In genomic region chr7:129054438-129055293, GRCh38 we compare ENCODE assay signal across 8 cellular contexts. TPM values are rescaled to one million over a fixed set of nuclear protein-coding genes. Genes with fewer than 3 reads are reported as not detected.
DNase-seq lines count a peak whose midpoint lies in the region; ATAC-seq and TF ChIP-seq lines count a peak whose summit lies in the region.

TSS of gene TNPO3 (minus strand) at chr7:129055111. CDS start at chr7:129054770, 341 bp downstream.

- peak; percentile 95 for DNase-seq in G401 (ENCODE audit: low spot score)
- peak; percentile 96 for DNase-seq in H9
- peak; percentile 96 for DNase-seq in MM.1S
- DNase-seq in SIG-M5 (lab: John Stamatoyannopoulos, UW) = peak; percentile 72
- peak; percentile 89 for DNase-seq in activated gamma-delta T cell treated with Interleukin-2 at 50 U/mL for 16 hours
- peak; percentile 84 to 91 for DNase-seq in foreskin keratinocyte
- DNase-seq in neural progenitor cell (ENCODE audit: low spot score) = peak; percentile 95
- peak; percentile 82 for DNase-seq in stromal cell of bone marrow (ENCODE audit: low read depth)

- H3K9me3 ChIP-seq in H9 (ENCODE audit: control insufficient read depth, low read depth, low read length) (no peaks in the 10 kb centered on the region), MM.1S (replicated peaks; ENCODE audit: insufficient read depth, low read length) (no peaks in the 10 kb centered on the region), neural progenitor cell (ENCODE audit: low read depth) (no peaks in the 10 kb centered on the region)

- H3K4me1 ChIP-seq in H9 (ENCODE audit: insufficient read depth, low read length) = no peaks in the 10 kb centered on the region; the same call in 1 of the 2 replicates
- peaks cover 11% of the 10 kb centered on the region for H3K4me1 ChIP-seq in MM.1S (ENCODE audit: low read length)
- peaks cover 11% of the 10 kb centered on the region for H3K4me1 ChIP-seq in foreskin keratinocyte
- H3K4me1 ChIP-seq in neural progenitor cell = peaks cover 23% of the 10 kb centered on the region

- H3T11ph ChIP-seq in H9 (ENCODE audit: low read length) = no peak within 1 kb of the TSS

- no peaks in the 10 kb centered on the region for H3K9me2 ChIP-seq in MM.1S (replicated peaks; ENCODE audit: insufficient read depth, low read length)

- H3K23me2 ChIP-seq in H9 (ENCODE audit: insufficient read length, low read depth, low read length, poor library complexity, severe bottlenecking) = no peaks in the 10 kb centered on the region

- no peaks in the 10 kb centered on the region for H4K20me1 ChIP-seq in H9 (ENCODE audit: control insufficient read depth, insufficient read depth, insufficient read length)
- H4K20me1 ChIP-seq in MM.1S (ENCODE audit: insufficient read depth, low read length) = 0 out of 2 replicates have a peak, but pooled peaks cover 5% of the 10 kb centered on the region
- peaks cover 33% of the 10 kb centered on the region for H4K20me1 ChIP-seq in neural progenitor cell (ENCODE audit: low read depth)

- H4K91ac ChIP-seq in H9 (ENCODE audit: insufficient read length, low read depth, low read length) = no peak within 1 kb of the TSS

- H2AFZ ChIP-seq in H9 (ENCODE audit: low read length) (peak within 1 kb of the TSS; percentile 82), MM.1S (ENCODE audit: low read length) (peak within 1 kb of the TSS; percentile 85), neural progenitor cell (replicated peaks) (peak within 1 kb of the TSS; percentile 93)

- peak within 1 kb of the TSS; percentile 91 to 98 for H3K4me3 Mint-ChIP-seq in H9
- H3K4me3 Mint-ChIP-seq in neural progenitor cell = peak within 1 kb of the TSS; percentile 97

- peak within 1 kb of the TSS; percentile 90 for H3K14ac ChIP-seq in H9 (ENCODE audit: insufficient read depth, low read length)

- H3K27me3 Mint-ChIP-seq in H9 (ENCODE audit: low read depth) = peaks cover 5% of the 10 kb centered on the region; the same call in 1 of the 2 replicates
- peaks cover 9% of the 10 kb centered on the region for H3K27me3 Mint-ChIP-seq in neural progenitor cell (ENCODE audit: insufficient read depth, low read depth)

- H3K4me2 ChIP-seq in H9 (ENCODE audit: insufficient read depth, insufficient read length, low read length) = peak within 1 kb of the TSS; percentile 95
- H3K4me2 ChIP-seq in MM.1S (ENCODE audit: low read depth, low read length) = peak within 1 kb of the TSS; percentile 59
- peak within 1 kb of the TSS; percentile 95 for H3K4me2 ChIP-seq in neural progenitor cell

- H2BK5ac ChIP-seq in H9 (ENCODE audit: insufficient read length, low read length) = no peak within 1 kb of the TSS

- H3K4ac ChIP-seq in H9 (ENCODE audit: low read depth, low read length) = no peak within 1 kb of the TSS

- H2AK5ac ChIP-seq in H9 (ENCODE audit: insufficient read length, low read length) = no peak within 1 kb of the TSS

- no peak within 1 kb of the TSS for H2BK12ac ChIP-seq in H9 (ENCODE audit: insufficient read length, low read depth, low read length)

- H3K27ac ChIP-seq in H9 (ENCODE audit: insufficient read length, low read depth, low read length) (peak within 1 kb of the TSS; percentile 72), MM.1S (ENCODE audit: low read length) (peak within 1 kb of the TSS; percentile 90), foreskin keratinocyte (peak within 1 kb of the TSS; percentile 92), neural progenitor cell (peak within 1 kb of the TSS; percentile 98)

- peaks cover 3% of the 10 kb centered on the region for H3K79me1 ChIP-seq in H9 (ENCODE audit: insufficient read depth, low read depth, low read length, poor library complexity, severe bottlenecking)

- H3K9me3 Mint-ChIP-seq in H9 (peaks cover 0 to 2% of the 10 kb centered on the region in 2 experiments; a peak in 1 of 5 replicates), neural progenitor cell (no peaks in the 10 kb centered on the region)

- H3K79me2 ChIP-seq in H9 (ENCODE audit: insufficient read depth, low read length) (peaks cover 26% of the 10 kb centered on the region; the same call in 1 of the 2 replicates), MM.1S (ENCODE audit: low read length) (peaks cover 52% of the 10 kb centered on the region), neural progenitor cell (ENCODE audit: low read depth) (peaks cover 53% of the 10 kb centered on the region)

- peak within 1 kb of the TSS; percentile 88 for H3K18ac ChIP-seq in H9 (ENCODE audit: insufficient read length, low read depth, low read length)

- H3K9ac ChIP-seq in H9 (ENCODE audit: extremely low read depth, insufficient read length, low read length) (peak within 1 kb of the TSS; percentile 95), MM.1S (ENCODE audit: low read length) (peak within 1 kb of the TSS; percentile 89), neural progenitor cell (peak within 1 kb of the TSS; percentile 78)

- no peak within 1 kb of the TSS for H2BK120ac ChIP-seq in H9 (ENCODE audit: low read depth, low read length, poor library complexity, severe bottlenecking)

- H3K27ac Mint-ChIP-seq in H9 = peak within 1 kb of the TSS; percentile 100
- H3K27ac Mint-ChIP-seq in neural progenitor cell = peak within 1 kb of the TSS; percentile 100

- no peak within 1 kb of the TSS for H3K23ac ChIP-seq in H9 (ENCODE audit: insufficient read length, low read depth, low read length)

- no peak within 1 kb of the TSS for H4K8ac ChIP-seq in H9 (replicated peaks; ENCODE audit: insufficient read length, low read depth, low read length)

- ATAC-seq in foreskin keratinocyte = peak; percentile 88

- peaks cover 30 to 33% of the 10 kb centered on the region in 2 experiments for H3K4me1 Mint-ChIP-seq in H9
- peaks cover 25% of the 10 kb centered on the region for H3K4me1 Mint-ChIP-seq in neural progenitor cell

- TF ChIP-seq CTCF in H9 (conservative IDR thresholded peaks at IDR 0.05) (no peak), MM.1S (IDR thresholded peaks at IDR 0.05; ENCODE audit: low read length) (0 out of 2 replicates have a peak, but pooled peaks have one; percentile 11), foreskin keratinocyte (conservative IDR thresholded peaks at IDR 0.05) (no peak), neural progenitor cell (IDR thresholded peaks at IDR 0.05) (peak; percentile 28)

- no peak within 1 kb of the TSS for H4K5ac ChIP-seq in H9 (ENCODE audit: insufficient read length, low read depth, low read length)

- H3K56ac ChIP-seq in H9 (ENCODE audit: insufficient read length, low read depth, low read length) = peak within 1 kb of the TSS; percentile 52

- no peak within 1 kb of the TSS for H2BK20ac ChIP-seq in H9 (ENCODE audit: low read depth, low read length, poor library complexity, severe bottlenecking)

- H3F3A ChIP-seq in MM.1S (ENCODE audit: insufficient read depth, low read length) (peaks cover 11% of the 10 kb centered on the region), neural progenitor cell (ENCODE audit: low read depth) (peaks cover 15% of the 10 kb centered on the region)

- peaks cover 2 to 10% (median 8%) of the 10 kb centered on the region in 3 experiments; a peak in 6 of 7 replicates for H3K36me3 Mint-ChIP-seq in H9 (ENCODE audit: insufficient read depth in 1 of 3, low read depth in 3 of 3)
- H3K36me3 Mint-ChIP-seq in neural progenitor cell = peaks cover 9% of the 10 kb centered on the region

- no peak within 1 kb of the TSS for H2BK15ac ChIP-seq in H9 (ENCODE audit: low read depth, low read length)

- in situ Hi-C loops in G401 (cut with HindIII; ENCODE audit: low sequenced_read_pairs) = no loop called here

- H3K36me3 ChIP-seq in MM.1S (replicated peaks; ENCODE audit: insufficient read depth, low read length) (no peaks in the 10 kb centered on the region), neural progenitor cell (no peaks in the 10 kb centered on the region)

- H3K4me3 ChIP-seq in MM.1S (ENCODE audit: low read length) (peak within 1 kb of the TSS; percentile 95), neural progenitor cell (peak within 1 kb of the TSS; percentile 89)

- H3K27me3 ChIP-seq in H9 (ENCODE audit: insufficient read depth, low read length) (no peaks in the 10 kb centered on the region; the same call in 1 of the 2 replicates), MM.1S (replicated peaks; ENCODE audit: insufficient read depth, low read length) (no peaks in the 10 kb centered on the region), foreskin keratinocyte (peaks cover 2% of the 10 kb centered on the region), neural progenitor cell (no peaks in the 10 kb centered on the region)

- WGBS in H9 (ENCODE audit: extremely low coverage, insufficient read length, low lambda C conversion rate) = no CpG with 5 or more reads among the region's 59 CpGs

RNA-seq across cellular contexts. Expression of gene TNPO3, which starts in this region (rescaled TPM):
- total RNA-seq in G401 (2014; rRNA removed; shearing (Covaris generic)) = 47.4 and 71.4 TPM in 2 replicates
- total RNA-seq in H9 (2021) = 88.3 and 90.1 TPM in 2 replicates
- total RNA-seq in foreskin keratinocyte = 52.0 and 54.0 TPM in 2 replicates
- polyA plus RNA-seq in foreskin keratinocyte = 18.9 and 22.1 TPM in 2 replicates
- 88.2 and 96.2 TPM in 2 replicates for total RNA-seq in neural progenitor cell (ENCODE audit: low replicate concordance)

Comparison
In these comparisons a context has a peak if more than half of its experiments do, and no peak if none do; other contexts are left out.
1. Peak in every context shown above with its lines: DNase-seq, ATAC-seq, H3K4me3 ChIP-seq and H3K27ac ChIP-seq.
2. CTCF ChIP-seq: peak in MM.1S (single experiment) and neural progenitor cell (single experiment); none in H9 (single experiment) and foreskin keratinocyte (single experiment).